17 cellular contexts compared by ENCODE assay signal in genomic region chr1:214700381-214700780, GRCh38.
A peak's percentile ranks its signal among the peaks of the same experiment; 100 is the strongest.
DNase-seq lines count a peak whose midpoint lies in the region; ATAC-seq and TF ChIP-seq lines count a peak whose summit lies in the region.
"Had no signal": no experiment of that assay in that cellular context is flagged by ENCODE, and none has a peak within 500 bp of the region (broad histone marks: within the 10 kb centered on the region; RNA-seq: fewer than 3 reads in every experiment).

No MANE protein-coding gene starts in this region.

- peak; percentile 44 for ATAC-seq in SK-N-SH treated with all-trans-retinoic acid at 6 μM for 48 hours
- no peak for ATAC-seq in foreskin keratinocyte
- ATAC-seq in activated CD4-positive, alpha-beta T cell treated with anti-CD3 and anti-CD28 coated beads for 36 hours, result no peak

- 38 to 47% methylated on average over 5 of the region's 5 CpGs for WGBS in testis, 2 donors

- no peaks in the 10 kb centered on the region for H3K79me2 ChIP-seq in neural progenitor cell (ENCODE audit: low read depth)

- DNase-seq in foreskin melanocyte (peak; percentile 88), neural progenitor cell (ENCODE audit: low spot score) (peak; percentile 34), vagina (ENCODE audit: extremely low spot score in 2 of 2) (no peak), foreskin keratinocyte (no peak), testis (no peak)
- DNase-seq in activated CD4-positive, alpha-beta T cell treated with anti-CD3 and anti-CD28 coated beads for 36 hours, result no peak
- DNase-seq: Calu3; CD4-positive, alpha-beta T cell; GOT3; KBM-7; NCI-H1092; NCI-H2227 treated with DMSO at 0.1 percent for 48 hours; NCI-H526 had no signal

- H3K27me3 Mint-ChIP-seq in neural progenitor cell (ENCODE audit: insufficient read depth, low read depth), result peaks cover 7% of the 10 kb centered on the region
- H3K27me3 Mint-ChIP-seq in activated CD4-positive, alpha-beta T cell treated with anti-CD3 and anti-CD28 coated beads for 36 hours, result no peaks in the 10 kb centered on the region
- H3K27me3 Mint-ChIP-seq: CD4-positive, alpha-beta T cell had no signal

- CTCF ChIA-PET in activated CD4-positive, alpha-beta T cell treated with anti-CD3 and anti-CD28 coated beads for 36 hours (lab: Charles Lee), result no interaction called here

- peaks cover 8% of the 10 kb centered on the region for H3F3A ChIP-seq in neural progenitor cell (ENCODE audit: low read depth)

- no peak for TF ChIP-seq CTCF in neural progenitor cell (IDR thresholded peaks at IDR 0.05)
- no peak for TF ChIP-seq CTCF in vagina (IDR thresholded peaks at IDR 0.05)
- no peak for TF ChIP-seq CTCF in foreskin keratinocyte (conservative IDR thresholded peaks at IDR 0.05)
- TF ChIP-seq CTCF in testis (IDR thresholded peaks at IDR 0.05), result no peak

- POLR2A ChIA-PET in activated CD4-positive, alpha-beta T cell treated with anti-CD3 and anti-CD28 coated beads for 36 hours (lab: Charles Lee), result no interaction called here

- H3K36me3 ChIP-seq in neural progenitor cell, result no peaks in the 10 kb centered on the region
- H3K36me3 ChIP-seq in vagina, result no peaks in the 10 kb centered on the region
- H3K36me3 ChIP-seq in testis (ENCODE audit: low read depth, missing control alignments), result no peaks in the 10 kb centered on the region

- intact Hi-C loops in vagina (cut with DNase I) (no loop called here), testis (cut with DNase I; ENCODE audit: low total_unique reads) (no loop called here)
- intact Hi-C loops in activated CD4-positive, alpha-beta T cell treated with anti-CD3 and anti-CD28 coated beads for 36 hours (cut with DNase I, micrococcal nuclease), result no loop called here

- peaks cover 10% of the 10 kb centered on the region for H3K4me1 Mint-ChIP-seq in neural progenitor cell
- no peaks in the 10 kb centered on the region for H3K4me1 Mint-ChIP-seq in activated CD4-positive, alpha-beta T cell treated with anti-CD3 and anti-CD28 coated beads for 36 hours
- H3K4me1 Mint-ChIP-seq: B cell had no signal

- peaks cover 31% of the 10 kb centered on the region for H3K9me3 Mint-ChIP-seq in neural progenitor cell
- H3K9me3 Mint-ChIP-seq in activated CD4-positive, alpha-beta T cell treated with anti-CD3 and anti-CD28 coated beads for 36 hours (ENCODE audit: low read depth), result peaks cover 3% of the 10 kb centered on the region

- H3K27ac ChIP-seq in neural progenitor cell (peak overlapping the region; percentile 7), vagina (peak overlapping the region; percentile 33), foreskin keratinocyte (no peak overlapping the region), testis (no peak overlapping the region)
- H3K27ac ChIP-seq: HL-60, RWPE1 had no signal

- H3K36me3 Mint-ChIP-seq in neural progenitor cell, result no peaks in the 10 kb centered on the region
- no peaks in the 10 kb centered on the region for H3K36me3 Mint-ChIP-seq in activated CD4-positive, alpha-beta T cell treated with anti-CD3 and anti-CD28 coated beads for 36 hours (ENCODE audit: low read depth)

- peak overlapping the region; percentile 57 for H2AFZ ChIP-seq in neural progenitor cell (replicated peaks)

- H3K4me1 ChIP-seq in neural progenitor cell (no peaks in the 10 kb centered on the region), vagina (no peaks in the 10 kb centered on the region), foreskin keratinocyte (no peaks in the 10 kb centered on the region), testis (no peaks in the 10 kb centered on the region)

- no peak overlapping the region for H3K9ac ChIP-seq in neural progenitor cell

- H3K4me3 Mint-ChIP-seq in neural progenitor cell, result no peak overlapping the region
- H3K4me3 Mint-ChIP-seq in activated CD4-positive, alpha-beta T cell treated with anti-CD3 and anti-CD28 coated beads for 36 hours, result no peak overlapping the region
- H3K4me3 Mint-ChIP-seq: B cell; CD4-positive, alpha-beta T cell had no signal

- H3K4me3 ChIP-seq in neural progenitor cell, result no peak overlapping the region
- no peak overlapping the region for H3K4me3 ChIP-seq in vagina
- no peak overlapping the region for H3K4me3 ChIP-seq in testis

- H4K20me1 ChIP-seq in neural progenitor cell (ENCODE audit: low read depth), result no peaks in the 10 kb centered on the region

- H3K9me3 ChIP-seq in neural progenitor cell (ENCODE audit: low read depth) (no peaks in the 10 kb centered on the region), vagina (no peaks in the 10 kb centered on the region), testis (no peaks in the 10 kb centered on the region)

- H3K27ac Mint-ChIP-seq in neural progenitor cell, result no peak overlapping the region
- no peak overlapping the region for H3K27ac Mint-ChIP-seq in activated CD4-positive, alpha-beta T cell treated with anti-CD3 and anti-CD28 coated beads for 36 hours
- H3K27ac Mint-ChIP-seq: B cell; CD4-positive, alpha-beta T cell had no signal

- TF ChIP-seq POLR2A in vagina (IDR thresholded peaks at IDR 0.05) (no peak), testis (IDR thresholded peaks at IDR 0.05) (no peak)

- no peak overlapping the region for H3K4me2 ChIP-seq in neural progenitor cell

- H3K27me3 ChIP-seq in neural progenitor cell (no peaks in the 10 kb centered on the region), vagina (no peaks in the 10 kb centered on the region), foreskin keratinocyte (peaks cover 8% of the 10 kb centered on the region), testis (no peaks in the 10 kb centered on the region)

TF ChIP-seq in SK-N-SH treated with all-trans-retinoic acid at 6 μM for 48 hours, 23 proteins besides CTCF, POLR2A, EP300 and RAD21 (continues in another document):
- TF ChIP-seq ESRRG (CRISPR knock-in tag; IDR thresholded peaks at IDR 0.05), result no peak
- TF ChIP-seq TCF4 (CRISPR knock-in tag; IDR thresholded peaks at IDR 0.05; ENCODE audit: borderline replicate concordance), result no peak
- no peak for TF ChIP-seq ISL1 (CRISPR knock-in tag; IDR thresholded peaks at IDR 0.05)
- no peak for TF ChIP-seq SNAI2 (CRISPR knock-in tag; IDR thresholded peaks at IDR 0.05)
- no peak for TF ChIP-seq POU6F1 (CRISPR knock-in tag; IDR thresholded peaks at IDR 0.05; ENCODE audit: borderline replicate concordance, low read depth)
- no peak for TF ChIP-seq ZNF70 (CRISPR knock-in tag; IDR thresholded peaks at IDR 0.05)
- no peak for TF ChIP-seq BACH2 (CRISPR knock-in tag; IDR thresholded peaks at IDR 0.05; ENCODE audit: borderline replicate concordance)
- TF ChIP-seq RARB (CRISPR knock-in tag; IDR thresholded peaks at IDR 0.05), result no peak
- no peak for TF ChIP-seq CSRNP3 (CRISPR knock-in tag; IDR thresholded peaks at IDR 0.05)
- TF ChIP-seq PATZ1 (CRISPR knock-in tag; IDR thresholded peaks at IDR 0.05; ENCODE audit: borderline replicate concordance), result no peak
- no peak for TF ChIP-seq TOX (CRISPR knock-in tag; IDR thresholded peaks at IDR 0.05; ENCODE audit: borderline replicate concordance)
- TF ChIP-seq CREB5 (CRISPR knock-in tag; IDR thresholded peaks at IDR 0.05; ENCODE audit: low read depth), result no peak
- TF ChIP-seq OSR1 (CRISPR knock-in tag; IDR thresholded peaks at IDR 0.05), result no peak

Comparison
In these comparisons a context has a peak if more than half of its experiments do, and no peak if none do; other contexts are left out.
1. DNase-seq: peak in foreskin melanocyte (single experiment) and neural progenitor cell (single experiment); none in vagina (0 of 2), foreskin keratinocyte (0 of 2), testis (single experiment) and activated CD4-positive, alpha-beta T cell treated with anti-CD3 and anti-CD28 coated beads for 36 hours (single experiment).
2. H3K27ac ChIP-seq: peak in neural progenitor cell (single experiment) and vagina (single experiment); none in foreskin keratinocyte (single experiment) and testis (0 of 2).